Comparison of ENCODE assay signal across 10 cellular contexts in the genomic region with DNA sequence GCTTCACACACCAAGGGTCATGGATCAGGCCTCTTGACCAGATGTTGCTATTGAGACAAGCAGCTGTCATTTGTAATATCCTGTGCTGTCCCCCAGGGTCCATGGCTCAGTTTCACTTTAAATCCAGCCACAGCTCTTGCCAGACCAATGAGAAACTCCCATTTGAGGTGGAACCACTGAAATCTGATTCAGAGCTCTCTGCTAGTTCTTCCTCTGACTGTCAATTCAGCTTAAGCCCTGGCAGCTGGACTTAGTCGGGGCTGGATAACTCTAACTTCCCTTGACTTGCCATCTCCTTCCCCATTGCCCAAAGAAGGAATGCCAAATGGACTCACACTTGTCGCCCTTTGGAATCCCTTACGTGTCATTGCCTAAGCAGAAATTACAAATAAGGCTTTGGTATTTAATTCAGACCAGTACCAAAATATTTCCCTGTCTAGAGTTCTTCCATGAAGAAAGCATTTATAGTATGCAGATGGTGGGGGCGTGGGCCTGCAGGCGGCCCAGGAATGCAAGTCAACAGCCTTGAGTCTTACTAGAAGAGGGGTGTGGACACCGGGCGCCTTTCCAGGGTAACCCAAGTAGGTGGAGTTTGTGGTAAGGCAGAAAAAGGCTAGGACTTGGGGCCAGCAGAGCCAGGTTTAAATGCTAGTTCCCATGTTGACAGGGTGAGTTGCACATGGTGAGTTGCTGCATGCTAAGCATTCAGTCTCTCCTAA.
A peak's percentile ranks its signal among the peaks of the same experiment; 100 is the strongest.
DNase-seq lines count a peak whose midpoint lies in the region; ATAC-seq and TF ChIP-seq lines count a peak whose summit lies in the region.
"Had no signal": no experiment of that assay in that cellular context is flagged by ENCODE, and none has a peak within 500 bp of the region (broad histone marks: within the 10 kb centered on the region; RNA-seq: fewer than 3 reads in every experiment).

No MANE protein-coding gene starts in this region.

- H3K27me3 ChIP-seq in osteoblast (ENCODE audit: insufficient read depth, low read length) = no peaks in the 10 kb centered on the region

- DNase-seq in NCI-H69 (lab: John Stamatoyannopoulos, UW) = peak; percentile 45
- peak; percentile 81 for DNase-seq in epithelial cell of proximal tubule (ENCODE audit: low read depth)
- peak; percentile 94 for DNase-seq in osteoblast (ENCODE audit: insufficient read length, low spot score, missing footprints)
- no peak for DNase-seq in DMS153 treated with DMSO at 0.1 percent for 48 hours (lab: John Stamatoyannopoulos, UW; ENCODE audit: unreplicated experiment)
- DNase-seq in activated effector memory CD4-positive, alpha-beta T cell treated with anti-CD3 and anti-CD28 coated beads, Interleukin-2, amount 50 U/mL, for 16 hours = no peak
- no peak for DNase-seq in C1 segment of cervical spinal cord (lab: John Stamatoyannopoulos, UW)

- H3K4me3 ChIP-seq in epithelial cell of proximal tubule (ENCODE audit: low read depth, low read length) (no peak overlapping the region), osteoblast (ENCODE audit: insufficient read depth, low read length) (peak overlapping the region; percentile 58)

- H2AFZ ChIP-seq in osteoblast (ENCODE audit: low read length) = peak overlapping the region; percentile 76
- H2AFZ ChIP-seq: parathyroid adenoma had no signal

- H3K79me2 ChIP-seq in osteoblast (ENCODE audit: insufficient read depth, low read length) = no peaks in the 10 kb centered on the region
- H3K79me2 ChIP-seq: parathyroid adenoma had no signal

- ATAC-seq in GM18502 (IDR thresholded peaks at IDR 0.05; ENCODE audit: poor library complexity, unreplicated experiment) (peak; percentile 82), HG02759 (IDR thresholded peaks at IDR 0.05; ENCODE audit: unreplicated experiment) (peak; percentile 82)
- ATAC-seq: Panc1 had no signal

- H4K20me1 ChIP-seq in osteoblast (ENCODE audit: insufficient read depth, low read length) = no peaks in the 10 kb centered on the region

- H3K9me3 ChIP-seq in osteoblast (ENCODE audit: low read depth, low read length) = no peaks in the 10 kb centered on the region

- H3K36me3 ChIP-seq in osteoblast (ENCODE audit: insufficient read depth, low read length) = no peaks in the 10 kb centered on the region

- TF ChIP-seq CTCF in epithelial cell of proximal tubule (conservative IDR thresholded peaks at IDR 0.05; ENCODE audit: low read depth, low read length) (no peak), osteoblast (IDR thresholded peaks at IDR 0.05; ENCODE audit: extremely low read depth, low read depth, low read length) (no peak)

- H3K27ac ChIP-seq in osteoblast (ENCODE audit: low read depth, low read length) = peak overlapping the region; percentile 66
- H3K27ac ChIP-seq: parathyroid adenoma had no signal

- peak overlapping the region; percentile 86 for H3K4me2 ChIP-seq in osteoblast (ENCODE audit: insufficient read depth, low read length)

- H3K4me1 ChIP-seq in osteoblast (ENCODE audit: insufficient read depth, low read length) = peaks cover 26% of the 10 kb centered on the region
- H3K4me1 ChIP-seq: parathyroid adenoma had no signal

Comparison
In these comparisons a context has a peak if more than half of its experiments do, and no peak if none do; other contexts are left out.
1. DNase-seq: peak in NCI-H69 (single experiment), epithelial cell of proximal tubule (single experiment) and osteoblast (single experiment); none in DMS153 treated with DMSO at 0.1 percent for 48 hours (single experiment), activated effector memory CD4-positive, alpha-beta T cell treated with anti-CD3 and anti-CD28 coated beads, Interleukin-2, amount 50 U/mL, for 16 hours (single experiment) and C1 segment of cervical spinal cord (0 of 14).